In the genomic region with DNA sequence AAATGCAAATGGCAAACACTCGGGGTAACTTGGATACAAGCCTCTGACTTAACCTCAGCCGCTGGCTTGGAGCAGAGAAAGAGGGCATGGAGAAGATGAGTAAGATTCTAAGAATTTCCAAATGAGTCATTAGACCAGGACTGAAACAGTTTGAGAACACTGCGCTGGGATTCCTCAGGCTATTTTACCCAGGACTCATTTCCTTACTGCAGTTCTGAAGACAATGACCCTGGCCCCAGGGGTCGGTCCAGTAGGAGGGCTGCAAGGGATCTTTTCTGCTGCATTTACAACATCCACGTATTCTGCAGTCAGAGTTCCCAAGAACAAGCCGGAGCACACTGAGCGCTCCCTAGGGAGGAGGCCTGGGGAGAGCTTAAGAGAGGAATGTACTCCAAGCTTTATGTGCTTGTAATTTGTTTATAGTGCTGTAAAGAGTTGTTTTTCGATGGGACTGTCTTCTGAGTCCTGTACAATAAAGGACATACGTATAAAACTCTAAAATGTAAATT, we compare ENCODE assay signal across 8 cellular contexts. TPM values are rescaled to one million over a fixed set of nuclear protein-coding genes. Genes with fewer than 3 reads are reported as not detected.
DNase-seq lines count a peak whose midpoint lies in the region; TF ChIP-seq lines count a peak whose summit lies in the region.
"Had no signal": no experiment of that assay in that cellular context is flagged by ENCODE, and none has a peak within 500 bp of the region (broad histone marks: within the 10 kb centered on the region; RNA-seq: fewer than 3 reads in every experiment).

No MANE protein-coding gene starts in this region.

- no peaks in the 10 kb centered on the region for H3K36me3 ChIP-seq in thyroid gland

- POLR2A ChIA-PET in MCF 10A (lab: Yijun Ruan, JAX) = interaction anchor here (0.6 to 3.4 kb wide), 10 partner anchors 8 to 183 kb away, joined by 3 to 29 read pairs (median 4); a partner anchor contains a TSS

- intact Hi-C loops in MCF 10A (cut with micrococcal nuclease) = no loop called here
- intact Hi-C loops in thyroid gland (cut with DNase I) = no loop called here

- no peaks in the 10 kb centered on the region for H3K4me1 Mint-ChIP-seq in MCF 10A (ENCODE audit: insufficient read depth, unreplicated experiment)

- no peaks in the 10 kb centered on the region for H3K36me3 Mint-ChIP-seq in MCF 10A (ENCODE audit: insufficient read depth, unreplicated experiment)

- 43 to 45% methylated on average over 9 of the region's 9 CpGs for WGBS in thyroid gland, 2 donors

- no peak overlapping the region for H3K27ac Mint-ChIP-seq in MCF 10A (ENCODE audit: low read depth, unreplicated experiment)

- peaks cover 24 to 45% of the 10 kb centered on the region in 2 donors for H3K4me1 ChIP-seq in thyroid gland

- no peaks in the 10 kb centered on the region for H3K9me3 ChIP-seq in thyroid gland

- no peak overlapping the region for H3K4me3 Mint-ChIP-seq in MCF 10A (ENCODE audit: unreplicated experiment)

- peak overlapping the region; percentile 29 to 65 (median 33) for H3K27ac ChIP-seq in thyroid gland

- CTCF ChIA-PET in MCF 10A (lab: Yijun Ruan, JAX) = interaction anchor here (0.5 kb wide), 1 partner anchor 172 kb away, joined by 4 read pairs; no protein-coding TSS in a partner anchor

- no peak for TF ChIP-seq POLR2A in thyroid gland (IDR thresholded peaks at IDR 0.05)

- no peak overlapping the region for H3K4me3 ChIP-seq in thyroid gland (replicated peaks in 1 of 3)

- H3K27me3 Mint-ChIP-seq in MCF 10A (ENCODE audit: insufficient read depth, unreplicated experiment) = no peaks in the 10 kb centered on the region

- no TSS peak for BruUV-seq in MCF 10A (replicated peaks; lab: Mats Ljungman, UMichigan)

- H3K27me3 ChIP-seq in thyroid gland = no peaks in the 10 kb centered on the region

- DNase-seq in HT-29 (ENCODE audit: low spot score) = peak; percentile 45
- peak; percentile 92 for DNase-seq in MCF 10A (ENCODE audit: unreplicated experiment)
- DNase-seq in islet precursor cell = peak; percentile 99
- DNase-seq in thyroid gland = peak; percentile 45 to 59
- DNase-seq in NCI-H2196 (lab: John Stamatoyannopoulos, UW; ENCODE audit: unreplicated experiment) = no peak
- DNase-seq in T-helper 9 cell = no peak
- DNase-seq in stimulated activated CD4-positive, alpha-beta T cell treated with anti-CD3 and anti-CD28 coated beads, Interleukin-15, amount 100 ng/mL, for 24 hours = no peak
- DNase-seq: substantia nigra had no signal

- TF ChIP-seq CTCF in MCF 10A (IDR thresholded peaks at IDR 0.05; ENCODE audit: unreplicated experiment) = no peak
- no peak for TF ChIP-seq CTCF in thyroid gland (IDR thresholded peaks at IDR 0.05)

- H3K9me3 Mint-ChIP-seq in MCF 10A (ENCODE audit: unreplicated experiment) = no peaks in the 10 kb centered on the region

RNA-seq across cellular contexts. Expression of a gene that starts 27.3 kb away (rescaled TPM):
- 3.1 and 9.7 TPM in 2 replicates for total RNA-seq in HT-29 (2014; rRNA removed; shearing (Covaris generic))
- total RNA-seq in MCF 10A (2022) (19.3 and 29.1 TPM in 2 replicates), thyroid gland (100 to 1,000 TPM; 290 to 437 (median 377) TPM)

Comparison
In these comparisons a context has a peak if more than half of its experiments do, and no peak if none do; other contexts are left out.
1. DNase-seq: peak in HT-29 (single experiment), MCF 10A (single experiment), islet precursor cell (single experiment) and thyroid gland (2 of 2); none in NCI-H2196 (single experiment), T-helper 9 cell (single experiment) and stimulated activated CD4-positive, alpha-beta T cell treated with anti-CD3 and anti-CD28 coated beads, Interleukin-15, amount 100 ng/mL, for 24 hours (single experiment).